ENCODE assay signal across 14 cellular contexts in genomic region chr12:29781176-29781575, GRCh38. TPM values are rescaled to one million over a fixed set of nuclear protein-coding genes. Genes with fewer than 3 reads are reported as not detected.
DNase-seq lines count a peak whose midpoint lies in the region; ATAC-seq and TF ChIP-seq lines count a peak whose summit lies in the region.
"Had no signal": no experiment of that assay in that cellular context is flagged by ENCODE, and none has a peak within 500 bp of the region (broad histone marks: within the 10 kb centered on the region; RNA-seq: fewer than 3 reads in every experiment).

No MANE protein-coding gene starts in this region.

- H3K36me3 Mint-ChIP-seq in progenitor cell of endocrine pancreas (ENCODE audit: insufficient read depth): peaks cover 2% of the 10 kb centered on the region

- H3K4me1 Mint-ChIP-seq in progenitor cell of endocrine pancreas (ENCODE audit: low read depth): peaks cover 18% of the 10 kb centered on the region

- DNase-seq in left ventricle myocardium inferior (no peak), left ventricle myocardium superior (no peak), fibroblast of lung (ENCODE audit: low read depth in 2 of 2) (peak in 1 of 2 donors; percentile 20), progenitor cell of endocrine pancreas (ENCODE audit: low spot score, unreplicated experiment) (no peak), foreskin keratinocyte (no peak), DMS153 treated with DMSO at 0.1 percent for 48 hours (lab: John Stamatoyannopoulos, UW; ENCODE audit: unreplicated experiment) (no peak), SW 1271 (lab: John Stamatoyannopoulos, UW) (no peak)
- DNase-seq: ACHN; activated T-cell treated with anti-CD3 and anti-CD28 coated beads, Interleukin-2, amount 50 U/mL, for 48 hours; amygdala; Caco-2; mucosa of descending colon; NCI-H2029 treated with DMSO at 0.1 percent for 48 hours had no signal

- intact Hi-C loops in left ventricle myocardium inferior (cut with micrococcal nuclease) (no loop called here), left ventricle myocardium superior (cut with micrococcal nuclease) (no loop called here)

- TF ChIP-seq CTCF in left ventricle myocardium inferior (IDR thresholded peaks at IDR 0.05; ENCODE audit: borderline replicate concordance): no peak
- no peak for TF ChIP-seq CTCF in fibroblast of lung (conservative IDR thresholded peaks at IDR 0.05 in 1 of 2, IDR thresholded peaks at IDR 0.05 in 1 of 2; ENCODE audit: low read depth in 1 of 2, low read length in 2 of 2)
- TF ChIP-seq CTCF in progenitor cell of endocrine pancreas (IDR thresholded peaks at IDR 0.05; ENCODE audit: unreplicated experiment): no peak
- no peak for TF ChIP-seq CTCF in foreskin keratinocyte (conservative IDR thresholded peaks at IDR 0.05)

- H3K79me2 ChIP-seq in fibroblast of lung (ENCODE audit: control insufficient read depth, insufficient read depth, low read length): peaks cover 23% of the 10 kb centered on the region

- H3K4me3 Mint-ChIP-seq in progenitor cell of endocrine pancreas (ENCODE audit: low read depth): peak overlapping the region; percentile 93

- peaks cover 7% of the 10 kb centered on the region for H3K9me3 Mint-ChIP-seq in progenitor cell of endocrine pancreas (ENCODE audit: low read depth)

- no peak overlapping the region for H3K27ac Mint-ChIP-seq in progenitor cell of endocrine pancreas

- no peak for ATAC-seq in left ventricle myocardium superior
- ATAC-seq in HG03175 (IDR thresholded peaks at IDR 0.05; ENCODE audit: unreplicated experiment): no peak
- no peak for ATAC-seq in foreskin keratinocyte
- ATAC-seq: mucosa of descending colon had no signal

- H3K4me2 ChIP-seq in fibroblast of lung (ENCODE audit: extremely low read depth, insufficient read depth, low read length): peak overlapping the region; percentile 56

- H3K4me3 ChIP-seq in left ventricle myocardium inferior (peak overlapping the region; percentile 94), fibroblast of lung (replicated peaks in 1 of 4; ENCODE audit: control extremely low read depth in 1 of 4, insufficient read depth in 1 of 4, low read depth in 3 of 4, low read length in 4 of 4) (peak overlapping the region; percentile 74 to 89 (median 84))
- H3K4me3 ChIP-seq: mucosa of descending colon had no signal

- H3K36me3 ChIP-seq in left ventricle myocardium inferior (peaks cover 8% of the 10 kb centered on the region), fibroblast of lung (ENCODE audit: control insufficient read depth, insufficient read depth, low read length) (no peaks in the 10 kb centered on the region)

- H3K4me1 ChIP-seq in left ventricle myocardium inferior (peaks cover 65% of the 10 kb centered on the region), fibroblast of lung (ENCODE audit: control insufficient read depth, extremely low read depth, insufficient read depth, low read length) (no peaks in the 10 kb centered on the region), foreskin keratinocyte (no peaks in the 10 kb centered on the region)
- H3K4me1 ChIP-seq: Caco-2 had no signal

- no peaks in the 10 kb centered on the region for H4K20me1 ChIP-seq in fibroblast of lung (ENCODE audit: control insufficient read depth, extremely low read depth, insufficient read depth, low read length)

- peak overlapping the region; percentile 94 for H3K27ac ChIP-seq in left ventricle myocardium inferior (replicated peaks)
- H3K27ac ChIP-seq in fibroblast of lung (ENCODE audit: insufficient read depth, low read length): no peak overlapping the region
- H3K27ac ChIP-seq in foreskin keratinocyte: no peak overlapping the region

- no peak overlapping the region for H3K9ac ChIP-seq in fibroblast of lung (ENCODE audit: insufficient read depth, low read length)

- H3K27me3 ChIP-seq in left ventricle myocardium inferior (ENCODE audit: low read depth): no peaks in the 10 kb centered on the region
- H3K27me3 ChIP-seq in fibroblast of lung (ENCODE audit: control insufficient read depth, insufficient read depth, low read length): no peaks in the 10 kb centered on the region
- peaks cover 69% of the 10 kb centered on the region for H3K27me3 ChIP-seq in foreskin keratinocyte

- H2AFZ ChIP-seq in fibroblast of lung (ENCODE audit: low read length): no peak overlapping the region

- H3K9me3 ChIP-seq in left ventricle myocardium inferior (replicated peaks) (peaks cover 9% of the 10 kb centered on the region), fibroblast of lung (ENCODE audit: control insufficient read depth, insufficient read depth, low read depth, low read length) (no peaks in the 10 kb centered on the region)
- H3K9me3 ChIP-seq: mucosa of descending colon had no signal

- peaks cover 12% of the 10 kb centered on the region for H3K27me3 Mint-ChIP-seq in progenitor cell of endocrine pancreas

RNA-seq across cellular contexts. Expression of gene TMTC1, which starts 2.6 kb away (rescaled TPM):
- total RNA-seq in left ventricle myocardium inferior: 38.4 TPM
- total RNA-seq in left ventricle myocardium superior: 37.1 TPM
- 92.5 and 222 TPM in 2 replicates for total RNA-seq in fibroblast of lung
- polyA plus RNA-seq in fibroblast of lung: 62.2 and 89.4 TPM in 2 replicates
- 36.4 and 49.0 TPM in 2 replicates for polyA plus RNA-seq in fibroblast of lung (2012)
- polyA minus RNA-seq in fibroblast of lung (ENCODE audit: low replicate concordance): 56.5 and 101 TPM in 2 replicates
- 18.1 and 19.2 TPM in 2 replicates for total RNA-seq in progenitor cell of endocrine pancreas
- total RNA-seq in foreskin keratinocyte: 0.10 and 0.25 TPM in 2 replicates
- 0.04 and 0.10 TPM in 2 replicates for polyA plus RNA-seq in foreskin keratinocyte
- total RNA-seq: Caco-2 had no signal

Comparison
In these comparisons a context has a peak if more than half of its experiments do, and no peak if none do; other contexts are left out.
1. RNA of gene TMTC1, which starts 2.6 kb away (total RNA-seq): 92.5 to 222 TPM in fibroblast of lung, 38.4 TPM in left ventricle myocardium inferior (single experiment), 37.1 TPM in left ventricle myocardium superior (single experiment) and 18.1 to 19.2 TPM in progenitor cell of endocrine pancreas; 0.10 to 0.25 TPM in foreskin keratinocyte; every median in the first group is over 10 times any median in the second.